13 cellular contexts compared by ENCODE assay signal in the genomic region with DNA sequence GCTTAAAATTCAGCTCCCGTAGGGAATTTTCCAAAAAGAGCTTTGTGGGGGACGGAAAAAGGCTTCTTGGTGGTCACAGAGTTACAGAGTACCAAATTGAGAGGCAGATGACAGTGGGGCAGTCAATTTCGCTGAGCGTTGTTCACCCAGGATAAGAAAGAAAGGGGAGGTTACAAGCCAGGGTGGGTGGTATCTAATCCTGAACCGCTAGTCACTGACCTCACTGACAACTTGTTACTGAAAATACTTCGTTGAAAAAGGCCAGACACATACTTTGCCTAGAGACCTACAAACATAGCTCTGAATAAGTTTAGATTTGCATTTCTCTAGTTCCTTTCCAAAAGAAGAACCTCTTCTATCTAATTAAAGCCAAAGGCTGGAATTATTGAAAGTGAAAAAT. TPM values are rescaled to one million over a fixed set of nuclear protein-coding genes. Genes with fewer than 3 reads are reported as not detected.
DNase-seq lines count a peak whose midpoint lies in the region; ATAC-seq lines count a peak whose summit lies in the region.
"Had no signal": no experiment of that assay in that cellular context is flagged by ENCODE, and none has a peak within 500 bp of the region (broad histone marks: within the 10 kb centered on the region; RNA-seq: fewer than 3 reads in every experiment).

A gene (minus strand): TSS at position 167 of the 400 bp plus-strand sequence.

- ATAC-seq in GM18873 (IDR thresholded peaks at IDR 0.05; ENCODE audit: low FRiP score, unreplicated experiment): peak; percentile 69
- ATAC-seq in HG03025 (IDR thresholded peaks at IDR 0.05; ENCODE audit: low FRiP score, unreplicated experiment): peak; percentile 93
- peak; percentile 97 for ATAC-seq in Right ventricle myocardium inferior
- ATAC-seq in esophagus mucosa: no peak
- ATAC-seq: HCT116 had no signal

- H3K9ac ChIP-seq in skeletal muscle tissue (ENCODE audit: low read depth in 1 of 3, low read length in 3 of 3): peak within 1 kb of the TSS; percentile 36 to 61 (median 46)
- H3K9ac ChIP-seq: parathyroid adenoma had no signal

- no peaks in the 10 kb centered on the region for H3K36me3 ChIP-seq in skeletal muscle tissue (ENCODE audit: control insufficient read depth in 3 of 3, insufficient read depth in 3 of 3, low read length in 3 of 3)

- no peak for DNase-seq in Right ventricle myocardium inferior (ENCODE audit: missing footprints)
- DNase-seq in NK-92 treated with Interleukin-12 subunit alpha and Interleukin-12 subunit beta, amount 100 ng/mL, for 24 hours (lab: John Stamatoyannopoulos, UW): no peak
- DNase-seq in HPDE6-E6E7 (ENCODE audit: extremely low spot score): no peak
- no peak for DNase-seq in NCI-H82 (lab: John Stamatoyannopoulos, UW)
- DNase-seq: activated CD4-positive, alpha-beta T cell treated with anti-CD3 and anti-CD28 coated beads, Interleukin-2, amount 10 ng/mL, durations not matched to agents 24 days and 14 days had no signal

- H3K9me3 ChIP-seq in skeletal muscle tissue (ENCODE audit: control insufficient read depth in 3 of 3, low read length in 3 of 3): no peaks in the 10 kb centered on the region

- no peaks in the 10 kb centered on the region for H3K27me3 ChIP-seq in skeletal muscle tissue (ENCODE audit: control insufficient read depth in 3 of 3, insufficient read depth in 3 of 3, low read length in 3 of 3)

- H3K27ac ChIP-seq in skeletal muscle tissue (ENCODE audit: low read depth, low read length): no peak within 1 kb of the TSS
- H3K27ac ChIP-seq: C4-2B, parathyroid adenoma, SK-N-MC had no signal

- H3K4me1 ChIP-seq in skeletal muscle tissue (ENCODE audit: control insufficient read depth in 3 of 3, insufficient read depth in 3 of 3, low read length in 3 of 3): no peaks in the 10 kb centered on the region
- H3K4me1 ChIP-seq: parathyroid adenoma had no signal

- peak within 1 kb of the TSS; percentile 3 to 40 (median 40) for H3K4me3 ChIP-seq in skeletal muscle tissue (ENCODE audit: low read length in 3 of 3)
- H3K4me3 ChIP-seq: SK-N-MC had no signal

- intact Hi-C loops in Right ventricle myocardium inferior (cut with DNase I): loop anchor here (1.0 to 2.0 kb wide), 3 partner anchors 31 to 85 kb away; no protein-coding TSS in a partner anchor

RNA-seq across cellular contexts. Expression of the gene that starts here (rescaled TPM):
- 120 TPM for total RNA-seq in Right ventricle myocardium inferior
- total RNA-seq in skeletal muscle tissue: 24.0 TPM
- not detected for total RNA-seq in esophagus mucosa
- total RNA-seq: activated CD4-positive, alpha-beta T cell treated with anti-CD3 and anti-CD28 coated beads, Interleukin-2, amount 10 ng/mL, durations not matched to agents 24 days and 14 days had no signal

Comparison
In these comparisons a context has a peak if more than half of its experiments do, and no peak if none do; other contexts are left out.
1. RNA of the gene that starts here (total RNA-seq): 120 TPM in Right ventricle myocardium inferior (single experiment) and 24.0 TPM in skeletal muscle tissue (single experiment); not detected in esophagus mucosa (single experiment); every median in the first group is over 10 times any median in the second.